In the genomic region with DNA sequence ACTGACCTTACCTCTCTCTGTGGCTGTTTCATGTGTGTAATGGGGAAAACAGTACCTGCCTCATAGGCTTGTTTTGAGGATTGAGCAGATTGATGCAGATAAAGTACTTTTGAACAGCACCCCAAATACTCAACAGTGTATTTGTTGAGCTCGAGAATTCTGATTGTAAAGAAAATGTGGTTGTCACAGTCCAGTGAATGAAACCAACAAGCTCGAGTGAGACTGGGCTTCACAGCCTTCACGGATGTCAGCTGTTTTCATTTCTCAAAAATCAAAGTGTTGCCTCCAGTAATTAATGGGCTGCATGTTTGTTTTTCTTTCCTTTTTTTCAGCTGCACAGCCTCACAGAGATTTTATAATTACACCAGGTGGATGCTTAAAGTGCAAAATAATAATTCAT, we compare ENCODE assay signal across 21 cellular contexts. TPM values are rescaled to one million over a fixed set of nuclear protein-coding genes. Genes with fewer than 3 reads are reported as not detected.
A peak's percentile ranks its signal among the peaks of the same experiment; 100 is the strongest.
DNase-seq lines count a peak whose midpoint lies in the region; ATAC-seq and TF ChIP-seq lines count a peak whose summit lies in the region.
"Had no signal": no experiment of that assay in that cellular context is flagged by ENCODE, and none has a peak within 500 bp of the region (broad histone marks: within the 10 kb centered on the region; RNA-seq: fewer than 3 reads in every experiment).

No MANE protein-coding gene starts in this region.

- peak; percentile 42 for ATAC-seq in GM18907 (IDR thresholded peaks at IDR 0.05; ENCODE audit: unreplicated experiment)
- ATAC-seq in HG02759 (IDR thresholded peaks at IDR 0.05; ENCODE audit: unreplicated experiment): peak; percentile 53
- ATAC-seq in activated T-cell treated with anti-CD3 and anti-CD28 coated beads, Interleukin-2, amount 50 U/mL, for 72 hours (replicated peaks in 1 of 2): no peak
- ATAC-seq in psoas muscle: no peak
- ATAC-seq: K562, WTC11 had no signal

- DNase-seq in COR-L47 (lab: John Stamatoyannopoulos, UW): peak; percentile 34
- peak; percentile 20 for DNase-seq in NCI-H69 (lab: John Stamatoyannopoulos, UW)
- DNase-seq in activated T-cell treated with anti-CD3 and anti-CD28 coated beads, Interleukin-2, amount 50 U/mL, for 72 hours: no peak
- DNase-seq in psoas muscle: no peak
- DNase-seq in stimulated activated naive CD4-positive, alpha-beta T cell treated with Interleukin-2 at 50 U/mL for 16 hours (lab: John Stamatoyannopoulos, UW): no peak
- no peak for DNase-seq in stomach
- DNase-seq: ACHN, Caco-2, colonic mucosa, GF-D8, mammary epithelial cell, NCI-H1092 treated with DMSO at 0.1 percent for 48 hours, NCI-H524 treated with DMSO at 0.1 percent for 48 hours, retina, testis had no signal

- H3K27ac ChIP-seq in psoas muscle (no peak overlapping the region), stomach (no peak overlapping the region)
- H3K27ac ChIP-seq: colonic mucosa, testis had no signal

- H3K27ac Mint-ChIP-seq in activated T-cell treated with anti-CD3 and anti-CD28 coated beads, Interleukin-2, amount 50 U/mL, for 72 hours: no peak overlapping the region
- H3K27ac Mint-ChIP-seq: WTC11 had no signal

- no peak for TF ChIP-seq EP300 in stomach (IDR thresholded peaks at IDR 0.05)

- H3K4me3 ChIP-seq in psoas muscle: no peak overlapping the region
- no peak overlapping the region for H3K4me3 ChIP-seq in stomach
- H3K4me3 ChIP-seq: colonic mucosa, K562, testis had no signal

- no peak for TF ChIP-seq POLR2A in stomach (IDR thresholded peaks at IDR 0.05)

- H3K4me3 Mint-ChIP-seq in activated T-cell treated with anti-CD3 and anti-CD28 coated beads, Interleukin-2, amount 50 U/mL, for 72 hours: no peak overlapping the region
- H3K4me3 Mint-ChIP-seq: neural crest cell, WTC11 had no signal

- H3K36me3 Mint-ChIP-seq in activated T-cell treated with anti-CD3 and anti-CD28 coated beads, Interleukin-2, amount 50 U/mL, for 72 hours (ENCODE audit: insufficient read depth in 2 of 2): peaks cover 3 to 16% of the 10 kb centered on the region in 2 donors
- H3K36me3 Mint-ChIP-seq: WTC11 had no signal

- H3K4me1 ChIP-seq in psoas muscle (no peaks in the 10 kb centered on the region), stomach (no peaks in the 10 kb centered on the region)
- H3K4me1 ChIP-seq: Caco-2, colonic mucosa, testis had no signal

- WGBS in psoas muscle, 3 donors: 37 to 59% (median 48%) methylated on average over 3 of the region's 3 CpGs
- WGBS in stomach, 5 donors: 49 to 69% (median 57%) methylated on average over 3 of the region's 3 CpGs

- intact Hi-C loops in psoas muscle (cut with DNase I) (no loop called here), stomach (cut with DNase I; ENCODE audit: low total_unique reads) (no loop called here)

- no peak for TF ChIP-seq CTCF in psoas muscle (IDR thresholded peaks at IDR 0.05)
- TF ChIP-seq CTCF in stomach (IDR thresholded peaks at IDR 0.05): no peak

- H3K9me3 ChIP-seq in psoas muscle: no peaks in the 10 kb centered on the region
- H3K9me3 ChIP-seq in stomach: no peaks in the 10 kb centered on the region
- H3K9me3 ChIP-seq: Caco-2, colonic mucosa, testis had no signal

- no peaks in the 10 kb centered on the region for H3K27me3 Mint-ChIP-seq in activated T-cell treated with anti-CD3 and anti-CD28 coated beads, Interleukin-2, amount 50 U/mL, for 72 hours (ENCODE audit: low read depth)

- no peaks in the 10 kb centered on the region for H3K36me3 ChIP-seq in psoas muscle (ENCODE audit: insufficient read depth in 1 of 2, low read depth in 1 of 2)
- no peaks in the 10 kb centered on the region for H3K36me3 ChIP-seq in stomach
- H3K36me3 ChIP-seq: colonic mucosa had no signal

- H3K27me3 ChIP-seq in psoas muscle (ENCODE audit: insufficient read depth in 3 of 3, low read length in 2 of 3) (no peaks in the 10 kb centered on the region), stomach (no peaks in the 10 kb centered on the region)
- H3K27me3 ChIP-seq: colonic mucosa, testis had no signal

- no peaks in the 10 kb centered on the region for H3K9me3 Mint-ChIP-seq in activated T-cell treated with anti-CD3 and anti-CD28 coated beads, Interleukin-2, amount 50 U/mL, for 72 hours
- H3K9me3 Mint-ChIP-seq: neural crest cell, WTC11 had no signal

- no peaks in the 10 kb centered on the region for H3K4me1 Mint-ChIP-seq in activated T-cell treated with anti-CD3 and anti-CD28 coated beads, Interleukin-2, amount 50 U/mL, for 72 hours (ENCODE audit: low read depth)
- H3K4me1 Mint-ChIP-seq: neural crest cell had no signal

RNA-seq across cellular contexts. Expression of gene PARP15, which starts 43.7 kb away (rescaled TPM):
- 10 to 100 TPM; 23.7 to 28.6 TPM for total RNA-seq in activated T-cell treated with anti-CD3 and anti-CD28 coated beads, Interleukin-2, amount 50 U/mL, for 72 hours
- total RNA-seq in psoas muscle: 1 to 10 TPM in 1 of 4 donors, under 1 TPM in 3; 0.18 to 1.0 (median 0.73) TPM
- polyA plus RNA-seq in psoas muscle: under 1 TPM; 0.11 to 0.34 (median 0.25) TPM
- total RNA-seq in stomach: 1 to 10 TPM in 4 of 5 donors, not detected in 1; 1.2 to 4.5 (median 1.9) TPM
- polyA plus RNA-seq in stomach: 1 to 10 TPM in 2 of 3 donors, under 1 TPM in 1; 0.25 to 1.3 (median 1.2) TPM
- total RNA-seq: mammary epithelial cell, neural crest cell, RPMI7951 had no signal

RNA-seq across cellular contexts. Expression of gene DTX3L, which starts 57.0 kb away (rescaled TPM):
- total RNA-seq in activated T-cell treated with anti-CD3 and anti-CD28 coated beads, Interleukin-2, amount 50 U/mL, for 72 hours: 10 to 100 TPM; 43.9 to 51.4 TPM
- total RNA-seq in psoas muscle (10 to 100 TPM; 11.5 to 26.6 (median 12.2) TPM), stomach (10 to 100 TPM in 4 of 5 donors, 1 to 10 TPM in 1; 5.8 to 29.0 (median 26.1) TPM)
- polyA plus RNA-seq in psoas muscle (1 to 10 TPM; 3.1 to 9.8 (median 3.5) TPM), stomach (10 to 100 TPM in 2 of 3 donors, 1 to 10 TPM in 1; 9.2 to 11.2 (median 10.5) TPM)

RNA-seq across cellular contexts. Expression of gene PARP9, which starts 57.0 kb away (rescaled TPM):
- 10 to 100 TPM; 28.8 to 38.1 TPM for total RNA-seq in activated T-cell treated with anti-CD3 and anti-CD28 coated beads, Interleukin-2, amount 50 U/mL, for 72 hours
- total RNA-seq in psoas muscle (10 to 100 TPM in 3 of 4 donors, 1 to 10 TPM in 1; 8.9 to 18.9 (median 12.6) TPM), stomach (10 to 100 TPM in 4 of 5 donors, 1 to 10 TPM in 1; 1.4 to 42.6 (median 23.9) TPM)
- polyA plus RNA-seq in psoas muscle (10 to 100 TPM in 1 of 3 donors, 1 to 10 TPM in 2; 6.5 to 12.3 (median 7.8) TPM), stomach (10 to 100 TPM; 19.5 to 26.5 (median 21.4) TPM)

RNA-seq across cellular contexts. Expression of gene PARP14, which starts 59.5 kb away (rescaled TPM):
- total RNA-seq in activated T-cell treated with anti-CD3 and anti-CD28 coated beads, Interleukin-2, amount 50 U/mL, for 72 hours: 10 to 100 TPM; 56.5 to 80.1 TPM
- 1 to 10 TPM; 6.0 to 10.0 (median 8.6) TPM for total RNA-seq in psoas muscle
- polyA plus RNA-seq in psoas muscle: 1 to 10 TPM; 2.2 to 5.5 (median 3.3) TPM
- total RNA-seq in stomach: 10 to 100 TPM; 16.8 to 49.7 (median 34.4) TPM
- polyA plus RNA-seq in stomach: 10 to 100 TPM in 1 of 3 donors, 1 to 10 TPM in 2; 5.0 to 11.0 (median 5.9) TPM

Comparison
In these comparisons a context has a peak if more than half of its experiments do, and no peak if none do; other contexts are left out.
1. DNase-seq: peak in COR-L47 (single experiment) and NCI-H69 (single experiment); none in activated T-cell treated with anti-CD3 and anti-CD28 coated beads, Interleukin-2, amount 50 U/mL, for 72 hours (0 of 2), psoas muscle (0 of 2), stimulated activated naive CD4-positive, alpha-beta T cell treated with Interleukin-2 at 50 U/mL for 16 hours (single experiment) and stomach (single experiment).
2. ATAC-seq: peak in GM18907 (single experiment) and HG02759 (single experiment); none in activated T-cell treated with anti-CD3 and anti-CD28 coated beads, Interleukin-2, amount 50 U/mL, for 72 hours (0 of 2) and psoas muscle (0 of 4).
3. RNA of gene PARP15, which starts 43.7 kb away (total RNA-seq): 23.7 to 28.6 TPM in activated T-cell treated with anti-CD3 and anti-CD28 coated beads, Interleukin-2, amount 50 U/mL, for 72 hours; 1.2 to 4.5 TPM in stomach and 0.18 to 1.0 TPM in psoas muscle; every median in the first group is over 4 times any median in the second.